14 cellular contexts compared by ENCODE assay signal in genomic region chr17:80416940-80417293, GRCh38. TPM values are rescaled to one million over a fixed set of nuclear protein-coding genes. Genes with fewer than 3 reads are reported as not detected.
DNase-seq lines count a peak whose midpoint lies in the region; ATAC-seq and TF ChIP-seq lines count a peak whose summit lies in the region.
"Had no signal": no experiment of that assay in that cellular context is flagged by ENCODE, and none has a peak within 500 bp of the region (broad histone marks: within the 10 kb centered on the region; RNA-seq: fewer than 3 reads in every experiment).

No MANE protein-coding gene starts in this region.

- H3K27me3 ChIP-seq in brain microvascular endothelial cell (replicated peaks), result no peaks in the 10 kb centered on the region

- H3K36me3 Mint-ChIP-seq in activated naive CD4-positive, alpha-beta T cell treated with anti-CD3 and anti-CD28 coated beads, Interleukin-2, amount 50 U/mL, for 24 hours, result peaks cover 3% of the 10 kb centered on the region
- H3K36me3 Mint-ChIP-seq in WTC11 (peaks cover 6% of the 10 kb centered on the region; the same call in 1 of the 2 replicates), glutamatergic neuron (ENCODE audit: unreplicated experiment) (no peaks in the 10 kb centered on the region)
- H3K36me3 Mint-ChIP-seq in stimulated activated memory B cell treated with anti-CD40 and anti-IgM and Interleukin-4, amounts not matched to agents 10 μg/mL and 1 μg/mL and 100 μg/mL, for 72 hours, result peaks cover 21% of the 10 kb centered on the region

- peaks cover 8% of the 10 kb centered on the region for H3K27me3 Mint-ChIP-seq in activated naive CD4-positive, alpha-beta T cell treated with anti-CD3 and anti-CD28 coated beads, Interleukin-2, amount 50 U/mL, for 24 hours
- H3K27me3 Mint-ChIP-seq in WTC11 (ENCODE audit: low read depth), result peaks cover 28% of the 10 kb centered on the region
- H3K27me3 Mint-ChIP-seq in glutamatergic neuron (ENCODE audit: unreplicated experiment), result peaks cover 11% of the 10 kb centered on the region
- H3K27me3 Mint-ChIP-seq in stimulated activated memory B cell treated with anti-CD40 and anti-IgM and Interleukin-4, amounts not matched to agents 10 μg/mL and 1 μg/mL and 100 μg/mL, for 72 hours, result peaks cover 19% of the 10 kb centered on the region

- DNase-seq in activated naive CD4-positive, alpha-beta T cell (lab: John Stamatoyannopoulos, UW), result no peak
- DNase-seq in WTC11 (ENCODE audit: low spot score) (no peak), glutamatergic neuron (no peak), omental fat pad (ENCODE audit: low spot score) (no peak), brain microvascular endothelial cell (no peak), kidney tubule cell (ENCODE audit: low spot score) (no peak)
- DNase-seq: AML-193, DMS79 treated with DMSO at 0.1 percent for 48 hours, islet precursor cell, KG1, NCI-H226 had no signal

- H3K4me1 Mint-ChIP-seq in activated naive CD4-positive, alpha-beta T cell treated with anti-CD3 and anti-CD28 coated beads, Interleukin-2, amount 50 U/mL, for 24 hours, result peaks cover 28% of the 10 kb centered on the region
- H3K4me1 Mint-ChIP-seq in WTC11, result peaks cover 9% of the 10 kb centered on the region
- H3K4me1 Mint-ChIP-seq in glutamatergic neuron (ENCODE audit: low read depth, unreplicated experiment), result peaks cover 11% of the 10 kb centered on the region
- H3K4me1 Mint-ChIP-seq in stimulated activated memory B cell treated with anti-CD40 and anti-IgM and Interleukin-4, amounts not matched to agents 10 μg/mL and 1 μg/mL and 100 μg/mL, for 72 hours, result peaks cover 47% of the 10 kb centered on the region

- H3K9me3 Mint-ChIP-seq in activated naive CD4-positive, alpha-beta T cell treated with anti-CD3 and anti-CD28 coated beads, Interleukin-2, amount 50 U/mL, for 24 hours, result no peaks in the 10 kb centered on the region
- H3K9me3 Mint-ChIP-seq in WTC11, result no peaks in the 10 kb centered on the region
- peaks cover 11% of the 10 kb centered on the region for H3K9me3 Mint-ChIP-seq in glutamatergic neuron (ENCODE audit: unreplicated experiment)
- no peaks in the 10 kb centered on the region for H3K9me3 Mint-ChIP-seq in stimulated activated memory B cell treated with anti-CD40 and anti-IgM and Interleukin-4, amounts not matched to agents 10 μg/mL and 1 μg/mL and 100 μg/mL, for 72 hours

- H3K27ac ChIP-seq in brain microvascular endothelial cell, result no peak overlapping the region

- H3K4me3 ChIP-seq in brain microvascular endothelial cell (ENCODE audit: low read depth, low read length), result no peak overlapping the region

- H3K27ac Mint-ChIP-seq in activated naive CD4-positive, alpha-beta T cell treated with anti-CD3 and anti-CD28 coated beads, Interleukin-2, amount 50 U/mL, for 24 hours, result peak overlapping the region; percentile 43
- H3K27ac Mint-ChIP-seq in WTC11 (no peak overlapping the region), glutamatergic neuron (ENCODE audit: unreplicated experiment) (no peak overlapping the region)
- H3K27ac Mint-ChIP-seq in stimulated activated memory B cell treated with anti-CD40 and anti-IgM and Interleukin-4, amounts not matched to agents 10 μg/mL and 1 μg/mL and 100 μg/mL, for 72 hours, result peak overlapping the region; percentile 19

- TF ChIP-seq CTCF in WTC11 (IDR thresholded peaks at IDR 0.05) (no peak), glutamatergic neuron (IDR thresholded peaks at IDR 0.05; ENCODE audit: partially characterized antibody, unreplicated experiment) (no peak), omental fat pad (IDR thresholded peaks at IDR 0.05) (no peak), brain microvascular endothelial cell (IDR thresholded peaks at IDR 0.05; ENCODE audit: low read depth, low read length, missing control alignments) (no peak)

- peak overlapping the region; percentile 84 for H3K4me3 Mint-ChIP-seq in activated naive CD4-positive, alpha-beta T cell treated with anti-CD3 and anti-CD28 coated beads, Interleukin-2, amount 50 U/mL, for 24 hours
- H3K4me3 Mint-ChIP-seq in WTC11 (peak overlapping the region; percentile 89), glutamatergic neuron (ENCODE audit: unreplicated experiment) (peak overlapping the region; percentile 59)
- peak overlapping the region; percentile 91 for H3K4me3 Mint-ChIP-seq in stimulated activated memory B cell treated with anti-CD40 and anti-IgM and Interleukin-4, amounts not matched to agents 10 μg/mL and 1 μg/mL and 100 μg/mL, for 72 hours

- in situ Hi-C loops in brain microvascular endothelial cell (cut with HindIII; ENCODE audit: low pct_ligation_motif_present, low sequenced_read_pairs), result no loop called here

- CTCF ChIA-PET in WTC11 (lab: Charles Lee), result interaction anchor here (3.8 kb wide), 1 partner anchor 10 kb away, joined by 13 read pairs; no protein-coding TSS in a partner anchor

- peaks cover 16% of the 10 kb centered on the region for H3K36me3 ChIP-seq in brain microvascular endothelial cell (replicated peaks)

- ATAC-seq in WTC11 (no peak), omental fat pad (ENCODE audit: low FRiP score) (no peak)
- ATAC-seq in stimulated activated memory B cell treated with anti-CD40 and anti-IgM and Interleukin-4, amounts not matched to agents 10 μg/mL and 1 μg/mL and 100 μg/mL, for 72 hours, result no peak
- ATAC-seq: HCT116 had no signal

- POLR2A ChIA-PET in WTC11 (lab: Charles Lee), result no interaction called here

TF ChIP-seq in WTC11, 78 proteins besides CTCF, POLR2A, EP300 and RAD21 (continues in another document):
- TF ChIP-seq STAT6 (CRISPR knock-in tag; conservative IDR thresholded peaks at IDR 0.05; ENCODE audit: low read depth) (no peak), ZNF671 (CRISPR knock-in tag; IDR thresholded peaks at IDR 0.05) (no peak), ZBTB21 (CRISPR knock-in tag; IDR thresholded peaks at IDR 0.05; ENCODE audit: borderline replicate concordance) (no peak), E2F1 (CRISPR knock-in tag; IDR thresholded peaks at IDR 0.05) (no peak), HMGA2 (CRISPR knock-in tag; IDR thresholded peaks at IDR 0.05) (no peak), PRRX2 (CRISPR knock-in tag; IDR thresholded peaks at IDR 0.05) (no peak), NFYB (CRISPR knock-in tag; conservative IDR thresholded peaks at IDR 0.05; ENCODE audit: low read depth) (no peak), ATF2 (CRISPR knock-in tag; IDR thresholded peaks at IDR 0.05; ENCODE audit: borderline replicate concordance, low read depth) (no peak), OVOL2 (CRISPR knock-in tag; IDR thresholded peaks at IDR 0.05; ENCODE audit: borderline replicate concordance) (no peak), IRF1 (CRISPR knock-in tag; IDR thresholded peaks at IDR 0.05) (no peak), MXD4 (CRISPR knock-in tag; IDR thresholded peaks at IDR 0.05; ENCODE audit: borderline replicate concordance) (no peak), ZNF396 (CRISPR knock-in tag; IDR thresholded peaks at IDR 0.05; ENCODE audit: borderline replicate concordance) (no peak), ZNF121 (CRISPR knock-in tag; IDR thresholded peaks at IDR 0.05) (no peak)

RNA-seq across cellular contexts. Expression of gene ENDOV, which starts 1.9 kb away (rescaled TPM):
- total RNA-seq in WTC11 (2021), result 18.1 to 25.2 TPM (median 20.6 TPM) in 3 replicates
- total RNA-seq in glutamatergic neuron (ENCODE audit: unreplicated experiment), result 42.1 TPM
- 10 to 100 TPM in 1 of 4 donors, 1 to 10 TPM in 3; 6.9 to 16.6 (median 8.1) TPM for total RNA-seq in omental fat pad

RNA-seq across cellular contexts. Expression of gene NPTX1, which starts 59.5 kb away (rescaled TPM):
- total RNA-seq in WTC11 (2021) (9.7 to 15.1 TPM (median 10.8 TPM) in 3 replicates), glutamatergic neuron (ENCODE audit: unreplicated experiment) (18.1 TPM), omental fat pad (under 1 TPM in 3 of 4 donors, not detected in 1; 0.16 to 0.96 (median 0.19) TPM)

Comparison
In these comparisons a context has a peak if more than half of its experiments do, and no peak if none do; other contexts are left out.
1. H3K27ac Mint-ChIP-seq: peak in activated naive CD4-positive, alpha-beta T cell treated with anti-CD3 and anti-CD28 coated beads, Interleukin-2, amount 50 U/mL, for 24 hours (single experiment) and stimulated activated memory B cell treated with anti-CD40 and anti-IgM and Interleukin-4, amounts not matched to agents 10 μg/mL and 1 μg/mL and 100 μg/mL, for 72 hours (single experiment); none in WTC11 (single experiment) and glutamatergic neuron (single experiment).
2. Peak in every context shown above with its lines, with median percentiles within 50 percentile points of each other: H3K4me3 Mint-ChIP-seq.